15 cellular contexts compared by ENCODE assay signal in genomic region chr1:77421504-77422233, GRCh38.
A peak's percentile ranks its signal among the peaks of the same experiment; 100 is the strongest.
DNase-seq lines count a peak whose midpoint lies in the region; ATAC-seq and TF ChIP-seq lines count a peak whose summit lies in the region.
"Had no signal": no experiment of that assay in that cellular context is flagged by ENCODE, and none has a peak within 500 bp of the region (broad histone marks: within the 10 kb centered on the region; RNA-seq: fewer than 3 reads in every experiment).

No MANE protein-coding gene starts in this region.

- H4K20me1 ChIP-seq in Karpas-422 (ENCODE audit: insufficient read depth, low read depth, low read length): 0 out of 2 replicates have a peak, but pooled peaks cover 4% of the 10 kb centered on the region

- peak overlapping the region; percentile 43 for H3K27ac ChIP-seq in cingulate gyrus (ENCODE audit: low read depth, low read length)
- no peak overlapping the region for H3K27ac ChIP-seq in Karpas-422 (ENCODE audit: low read length)
- H3K27ac ChIP-seq in foreskin keratinocyte: no peak overlapping the region
- H3K27ac ChIP-seq: brain microvascular endothelial cell, neural progenitor cell, thoracic aorta had no signal

- TF ChIP-seq CTCF in GM12865 (IDR thresholded peaks at IDR 0.05; ENCODE audit: insufficient read depth, low read depth, low read length, missing control alignments) (no peak), foreskin keratinocyte (conservative IDR thresholded peaks at IDR 0.05) (no peak)

- no peak overlapping the region for H3K9ac ChIP-seq in Karpas-422 (ENCODE audit: low read length)
- H3K9ac ChIP-seq: neural progenitor cell had no signal

- no peak overlapping the region for H2AFZ ChIP-seq in Karpas-422 (ENCODE audit: low read length)
- H2AFZ ChIP-seq: neural progenitor cell had no signal

- H3K9me3 ChIP-seq in Karpas-422 (ENCODE audit: low read length): no peaks in the 10 kb centered on the region
- H3K9me3 ChIP-seq: thoracic aorta had no signal

- peak; percentile 25 for DNase-seq in GM12865 (ENCODE audit: low read depth)
- DNase-seq in Karpas-422: no peak
- DNase-seq in foreskin keratinocyte: no peak
- DNase-seq in SKM-1 treated with dmso at 0.1 percent for 144 hours (lab: John Stamatoyannopoulos, UW; ENCODE audit: unreplicated experiment): no peak
- DNase-seq: brain microvascular endothelial cell, COR-L47, head of caudate nucleus, NCI-H2227 treated with DMSO at 0.1 percent for 48 hours had no signal

- H3K27me3 ChIP-seq in Karpas-422 (ENCODE audit: low read length) (no peaks in the 10 kb centered on the region; the same call in 1 of the 2 replicates), foreskin keratinocyte (no peaks in the 10 kb centered on the region)
- H3K27me3 ChIP-seq: brain microvascular endothelial cell, neural progenitor cell had no signal

- no peak overlapping the region for H3K4me3 ChIP-seq in GM12865 (ENCODE audit: low read depth, low read length)
- no peak overlapping the region for H3K4me3 ChIP-seq in Karpas-422 (ENCODE audit: low read length)
- H3K4me3 ChIP-seq: neural progenitor cell, thoracic aorta had no signal

- no peaks in the 10 kb centered on the region for H3K36me3 ChIP-seq in Karpas-422 (ENCODE audit: insufficient read depth, low read length)
- H3K36me3 ChIP-seq: brain microvascular endothelial cell, neural progenitor cell, thoracic aorta had no signal

- no peaks in the 10 kb centered on the region for H3K79me2 ChIP-seq in Karpas-422 (ENCODE audit: low read length)

- no peaks in the 10 kb centered on the region for H3K9me2 ChIP-seq in Karpas-422 (replicated peaks; ENCODE audit: insufficient read depth, low read length)

- H3K4me2 ChIP-seq in Karpas-422 (ENCODE audit: low read depth, low read length, poor library complexity, severe bottlenecking): no peak overlapping the region
- H3K4me2 ChIP-seq: neural progenitor cell had no signal

- peak; percentile 81 for ATAC-seq in GM19467 (IDR thresholded peaks at IDR 0.05; ENCODE audit: unreplicated experiment)
- peak; percentile 65 for ATAC-seq in HG03045 (IDR thresholded peaks at IDR 0.05; ENCODE audit: unreplicated experiment)
- no peak for ATAC-seq in foreskin keratinocyte
- ATAC-seq: HCT116, left lobe of liver had no signal

- H3K4me1 ChIP-seq in Karpas-422 (ENCODE audit: low read length) (no peaks in the 10 kb centered on the region), foreskin keratinocyte (peaks cover 9% of the 10 kb centered on the region)
- H3K4me1 ChIP-seq: neural progenitor cell had no signal
